Comparison of ENCODE assay signal across 20 cellular contexts in the genomic region with DNA sequence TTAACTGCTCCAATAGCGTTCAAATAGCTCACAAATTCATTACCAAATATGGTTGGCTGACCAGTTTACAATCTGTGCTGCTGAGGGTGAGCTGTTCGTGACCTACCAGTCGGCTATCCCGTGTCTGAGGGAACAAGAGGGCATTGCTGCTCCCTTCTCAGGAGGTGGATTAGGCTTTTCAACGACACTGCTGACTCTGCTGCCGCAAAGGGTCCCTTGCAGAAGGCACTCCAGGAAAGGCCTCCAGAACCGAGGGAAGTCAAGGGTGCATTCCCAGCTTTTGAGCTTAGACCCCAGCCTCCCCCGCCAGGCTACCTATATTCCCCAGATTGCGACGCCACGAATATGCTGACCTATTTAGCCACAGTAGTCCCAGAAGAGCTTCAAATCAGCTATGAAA. TPM values are rescaled to one million over a fixed set of nuclear protein-coding genes. Genes with fewer than 3 reads are reported as not detected.
DNase-seq lines count a peak whose midpoint lies in the region; ATAC-seq and TF ChIP-seq lines count a peak whose summit lies in the region.
"Had no signal": no experiment of that assay in that cellular context is flagged by ENCODE, and none has a peak within 500 bp of the region (broad histone marks: within the 10 kb centered on the region; RNA-seq: fewer than 3 reads in every experiment).

No MANE protein-coding gene starts in this region.

- H3K27me3 ChIP-seq in brain microvascular endothelial cell (replicated peaks) (no peaks in the 10 kb centered on the region), right atrium auricular region (no peaks in the 10 kb centered on the region), rectal smooth muscle tissue (ENCODE audit: control insufficient read depth, insufficient read depth, low read length) (no peaks in the 10 kb centered on the region)
- H3K27me3 ChIP-seq: body of pancreas had no signal

- no peaks in the 10 kb centered on the region for H3K9me3 Mint-ChIP-seq in progenitor cell of endocrine pancreas (ENCODE audit: low read depth)
- H3K9me3 Mint-ChIP-seq: naive B cell; stimulated activated memory B cell treated with anti-CD40 and anti-IgM and Interleukin-4, amounts not matched to agents 10 μg/mL and 1 μg/mL and 100 μg/mL, for 72 hours had no signal

- H3K27ac Mint-ChIP-seq in progenitor cell of endocrine pancreas: no peak overlapping the region
- H3K27ac Mint-ChIP-seq: stimulated activated memory B cell treated with anti-CD40 and anti-IgM and Interleukin-4, amounts not matched to agents 10 μg/mL and 1 μg/mL and 100 μg/mL, for 72 hours had no signal

- in situ Hi-C loops in G401 (cut with HindIII; ENCODE audit: low sequenced_read_pairs) (no loop called here), brain microvascular endothelial cell (cut with HindIII; ENCODE audit: low pct_ligation_motif_present, low sequenced_read_pairs) (loop anchor here (25.0 kb wide), 1 partner anchor 89 kb away; a partner anchor contains a TSS)

- H3K27ac ChIP-seq in brain microvascular endothelial cell (peak overlapping the region; percentile 72), right atrium auricular region (peak overlapping the region; percentile 81 to 90), rectal smooth muscle tissue (ENCODE audit: low read depth, low read length) (peak overlapping the region; percentile 84)
- H3K27ac ChIP-seq: body of pancreas, KMS-11 had no signal

- H3K4me1 ChIP-seq in right atrium auricular region (peaks cover 0 to 64% of the 10 kb centered on the region in 2 donors), rectal smooth muscle tissue (ENCODE audit: control insufficient read depth, insufficient read depth, low read length) (peaks cover 47% of the 10 kb centered on the region)
- H3K4me1 ChIP-seq: body of pancreas had no signal

- TF ChIP-seq CTCF in brain microvascular endothelial cell (IDR thresholded peaks at IDR 0.05; ENCODE audit: low read depth, low read length, missing control alignments) (no peak), right atrium auricular region (IDR thresholded peaks at IDR 0.05) (no peak), progenitor cell of endocrine pancreas (IDR thresholded peaks at IDR 0.05; ENCODE audit: unreplicated experiment) (no peak)

- H3K36me3 Mint-ChIP-seq in progenitor cell of endocrine pancreas (ENCODE audit: insufficient read depth): peaks cover 7% of the 10 kb centered on the region
- H3K36me3 Mint-ChIP-seq: naive B cell; stimulated activated memory B cell treated with anti-CD40 and anti-IgM and Interleukin-4, amounts not matched to agents 10 μg/mL and 1 μg/mL and 100 μg/mL, for 72 hours had no signal

- H3K4me1 Mint-ChIP-seq in progenitor cell of endocrine pancreas (ENCODE audit: low read depth): peaks cover 1% of the 10 kb centered on the region
- H3K4me1 Mint-ChIP-seq: naive B cell; stimulated activated memory B cell treated with anti-CD40 and anti-IgM and Interleukin-4, amounts not matched to agents 10 μg/mL and 1 μg/mL and 100 μg/mL, for 72 hours had no signal

- no peak for ATAC-seq in HG03521 (IDR thresholded peaks at IDR 0.05; ENCODE audit: unreplicated experiment)
- ATAC-seq: body of pancreas; SK-N-SH treated with all-trans-retinoic acid at 6 μM for 48 hours; stimulated activated memory B cell treated with anti-CD40 and anti-IgM and Interleukin-4, amounts not matched to agents 10 μg/mL and 1 μg/mL and 100 μg/mL, for 72 hours had no signal

- no peaks in the 10 kb centered on the region for H3K9me3 ChIP-seq in right atrium auricular region
- H3K9me3 ChIP-seq: body of pancreas had no signal

- H3K36me3 ChIP-seq in brain microvascular endothelial cell (replicated peaks): peaks cover 9% of the 10 kb centered on the region
- H3K36me3 ChIP-seq in right atrium auricular region: no peaks in the 10 kb centered on the region
- H3K36me3 ChIP-seq in rectal smooth muscle tissue (ENCODE audit: control insufficient read depth, insufficient read depth, low read length): no peaks in the 10 kb centered on the region

- H3K9ac ChIP-seq in rectal smooth muscle tissue (ENCODE audit: low read length): no peak overlapping the region
- H3K9ac ChIP-seq: KMS-11 had no signal

- H3K4me3 ChIP-seq in brain microvascular endothelial cell (ENCODE audit: low read depth, low read length) (no peak overlapping the region), right atrium auricular region (peak overlapping the region in 1 of 2 donors; percentile 32), rectal smooth muscle tissue (ENCODE audit: low read length) (no peak overlapping the region)
- H3K4me3 ChIP-seq: body of pancreas had no signal

- H3K27me3 Mint-ChIP-seq in progenitor cell of endocrine pancreas: no peaks in the 10 kb centered on the region

- DNase-seq in G401 (ENCODE audit: low spot score): peak; percentile 70
- DNase-seq in brain microvascular endothelial cell: peak; percentile 56
- DNase-seq in right atrium auricular region (ENCODE audit: low spot score): no peak
- no peak for DNase-seq in CD1c-positive myeloid dendritic cell (ENCODE audit: extremely low spot score)
- no peak for DNase-seq in progenitor cell of endocrine pancreas (ENCODE audit: low spot score, unreplicated experiment)
- no peak for DNase-seq in central memory CD4-positive, alpha-beta T cell
- DNase-seq: activated CD8-positive, alpha-beta memory T cell treated with anti-CD3 and anti-CD28 coated beads for 24 hours; activated effector memory CD4-positive, alpha-beta T cell treated with anti-CD3 and anti-CD28 coated beads, Interleukin-2, amount 50 U/mL, for 16 hours; body of pancreas; H7; kidney glomerular epithelial cell; naive B cell; NCI-H1436 treated with DMSO at 0.1 percent for 48 hours; NCI-H446; retina had no signal

- H3K4me3 Mint-ChIP-seq in progenitor cell of endocrine pancreas (ENCODE audit: low read depth): no peak overlapping the region
- H3K4me3 Mint-ChIP-seq: naive B cell; stimulated activated memory B cell treated with anti-CD40 and anti-IgM and Interleukin-4, amounts not matched to agents 10 μg/mL and 1 μg/mL and 100 μg/mL, for 72 hours had no signal

RNA-seq across cellular contexts. Expression of a gene that starts 32.3 kb away (rescaled TPM):
- 47.4 and 71.0 TPM in 2 replicates for total RNA-seq in G401 (2014; rRNA removed; shearing (Covaris generic))
- total RNA-seq in right atrium auricular region (10 to 100 TPM; 25.8 to 41.8 TPM), progenitor cell of endocrine pancreas (75.2 and 76.5 TPM in 2 replicates)

RNA-seq across cellular contexts. Expression of a gene that starts 39.0 kb away (rescaled TPM):
- 16.4 and 21.6 TPM in 2 replicates for total RNA-seq in G401 (2014; rRNA removed; shearing (Covaris generic))
- 10 to 100 TPM in 1 of 2 donors, 1 to 10 TPM in 1; 6.8 to 19.9 TPM for total RNA-seq in right atrium auricular region
- 1.4 and 2.4 TPM in 2 replicates for total RNA-seq in progenitor cell of endocrine pancreas

RNA-seq across cellular contexts. Expression of a gene that starts 49.9 kb away (rescaled TPM):
- not detected in 2 replicates for total RNA-seq in G401 (2014; rRNA removed; shearing (Covaris generic))
- total RNA-seq in right atrium auricular region (10 to 100 TPM in 1 of 2 donors, not detected in 1; 19.0 TPM), progenitor cell of endocrine pancreas (not detected in 2 replicates)
- total RNA-seq: H7 had no signal

Comparison
In these comparisons a context has a peak if more than half of its experiments do, and no peak if none do; other contexts are left out.
1. DNase-seq: peak in G401 (single experiment) and brain microvascular endothelial cell (single experiment); none in right atrium auricular region (single experiment), CD1c-positive myeloid dendritic cell (single experiment), progenitor cell of endocrine pancreas (single experiment) and central memory CD4-positive, alpha-beta T cell (single experiment).
2. Peak in every context shown above with its lines, with median percentiles within 50 percentile points of each other: H3K27ac ChIP-seq.